Comparison of ENCODE assay signal across 15 cellular contexts in genomic region chr20:17844133-17844429, GRCh38.
A peak's percentile ranks its signal among the peaks of the same experiment; 100 is the strongest.
DNase-seq lines count a peak whose midpoint lies in the region; ATAC-seq and TF ChIP-seq lines count a peak whose summit lies in the region.
"Had no signal": no experiment of that assay in that cellular context is flagged by ENCODE, and none has a peak within 500 bp of the region (broad histone marks: within the 10 kb centered on the region; RNA-seq: fewer than 3 reads in every experiment).

No MANE protein-coding gene starts in this region.

- H3K4me1 ChIP-seq in gastroesophageal sphincter (peaks cover 9 to 46% (median 38%) of the 10 kb centered on the region in 3 donors), stomach (peaks cover 0 to 26% (median 22%) of the 10 kb centered on the region in 4 donors)
- H3K4me1 ChIP-seq: Caco-2 had no signal

- TF ChIP-seq EP300 in gastroesophageal sphincter (IDR thresholded peaks at IDR 0.05) = no peak
- no peak for TF ChIP-seq EP300 in stomach (IDR thresholded peaks at IDR 0.05)

- H3K36me3 Mint-ChIP-seq in T-helper 2 cell treated with Interferon-gamma antibody and Interleukin-4, amounts not matched to agents 5 μg/mL and 100 μg/mL, for 36 hours (ENCODE audit: low read depth) = peaks cover 2% of the 10 kb centered on the region

- intact Hi-C loops in stomach (cut with DNase I; ENCODE audit: low total_unique reads) = no loop called here

- H3K9me3 ChIP-seq in gastroesophageal sphincter (no peaks in the 10 kb centered on the region), stomach (no peaks in the 10 kb centered on the region)

- peak overlapping the region; percentile 77 for H3K27ac Mint-ChIP-seq in T-helper 2 cell treated with Interferon-gamma antibody and Interleukin-4, amounts not matched to agents 5 μg/mL and 100 μg/mL, for 36 hours
- H3K27ac Mint-ChIP-seq: activated T-helper 1 cell treated with anti-CD3 and anti-CD28 coated beads, Interleukin-12 subunit alpha, Interleukin-12 subunit beta, Interleukin-2, Interleukin-4 antibody, amounts not matched to agents 30 ng/mL and 10 ng/mL and 1 ng/mL, durations not matched to agents 14 hours and 24 hours and 36 hours had no signal

- H3K9me3 Mint-ChIP-seq in T-helper 2 cell treated with Interferon-gamma antibody and Interleukin-4, amounts not matched to agents 5 μg/mL and 100 μg/mL, for 36 hours = peaks cover 4% of the 10 kb centered on the region
- H3K9me3 Mint-ChIP-seq: activated T-helper 1 cell treated with anti-CD3 and anti-CD28 coated beads, Interleukin-12 subunit alpha, Interleukin-12 subunit beta, Interleukin-2, Interleukin-4 antibody, amounts not matched to agents 30 ng/mL and 10 ng/mL and 1 ng/mL, durations not matched to agents 14 hours and 24 hours and 36 hours had no signal

- peaks cover 40% of the 10 kb centered on the region for H3K4me1 Mint-ChIP-seq in T-helper 2 cell treated with Interferon-gamma antibody and Interleukin-4, amounts not matched to agents 5 μg/mL and 100 μg/mL, for 36 hours (ENCODE audit: low read depth)

- H3K4me3 ChIP-seq in gastroesophageal sphincter (no peak overlapping the region), stomach (no peak overlapping the region)

- TF ChIP-seq POLR2A in gastroesophageal sphincter (IDR thresholded peaks at IDR 0.05) = no peak
- TF ChIP-seq POLR2A in stomach (IDR thresholded peaks at IDR 0.05) = no peak

- H3K36me3 ChIP-seq in gastroesophageal sphincter (no peaks in the 10 kb centered on the region), stomach (no peaks in the 10 kb centered on the region)

- 80 to 100% methylated on average over 1 of the region's 1 CpG for WGBS in gastroesophageal sphincter (ENCODE audit: low coverage in 1 of 2), 2 donors
- 94 to 100% (median 100%) methylated on average over 1 of the region's 1 CpG for WGBS in stomach, 5 donors

- ATAC-seq in SK-N-SH treated with all-trans-retinoic acid at 6 μM for 48 hours (no peak), gastroesophageal sphincter (no peak)

- H3K27ac ChIP-seq in gastroesophageal sphincter = peak overlapping the region in 3 of 4 donors; percentile 79 to 85 (median 85)
- H3K27ac ChIP-seq in stomach = peak overlapping the region in 4 of 5 donors; percentile 70 to 79 (median 74)

- peaks cover 4% of the 10 kb centered on the region for H3K27me3 Mint-ChIP-seq in T-helper 2 cell treated with Interferon-gamma antibody and Interleukin-4, amounts not matched to agents 5 μg/mL and 100 μg/mL, for 36 hours (ENCODE audit: low read depth)

- no peaks in the 10 kb centered on the region for H3K27me3 ChIP-seq in gastroesophageal sphincter
- H3K27me3 ChIP-seq in stomach = no peaks in the 10 kb centered on the region

- DNase-seq in T-helper 2 cell treated with Interferon-gamma antibody and Interleukin-4, amounts not matched to agents 5 μg/mL and 100 μg/mL, for 36 hours (ENCODE audit: low spot score) = no peak
- no peak for DNase-seq in T-helper 2 cell
- no peak for DNase-seq in stomach
- no peak for DNase-seq in ecto neural progenitor cell (ENCODE audit: low spot score)
- DNase-seq in G401 (ENCODE audit: low spot score) = no peak
- DNase-seq in stimulated activated CD4-positive, alpha-beta T cell treated with anti-CD3 and anti-CD28 coated beads, Interleukin-1b, Interleukin-23, amount 100 ng/mL, for 48 hours = no peak
- DNase-seq: 8988T; activated CD4-positive, alpha-beta T cell treated with anti-CD3 and anti-CD28 coated beads for 4 hours; Caco-2; GDM1; NCI-H1694 treated with DMSO at 0.1 percent for 48 hours; NCI-H526 treated with DMSO at 0.1 percent for 48 hours had no signal

- H3K4me3 Mint-ChIP-seq in T-helper 2 cell treated with Interferon-gamma antibody and Interleukin-4, amounts not matched to agents 5 μg/mL and 100 μg/mL, for 36 hours = peak overlapping the region; percentile 24
- H3K4me3 Mint-ChIP-seq: activated T-helper 1 cell treated with anti-CD3 and anti-CD28 coated beads, Interleukin-12 subunit alpha, Interleukin-12 subunit beta, Interleukin-2, Interleukin-4 antibody, amounts not matched to agents 30 ng/mL and 10 ng/mL and 1 ng/mL, durations not matched to agents 14 hours and 24 hours and 36 hours had no signal

- in situ Hi-C loops in G401 (cut with HindIII; ENCODE audit: low sequenced_read_pairs) = no loop called here

- TF ChIP-seq CTCF in gastroesophageal sphincter (IDR thresholded peaks at IDR 0.05) (no peak), stomach (IDR thresholded peaks at IDR 0.05) (no peak)

TF ChIP-seq in SK-N-SH treated with all-trans-retinoic acid at 6 μM for 48 hours, 23 proteins besides CTCF, POLR2A, EP300 and RAD21:
- no peak for TF ChIP-seq ZNF8 (CRISPR knock-in tag; IDR thresholded peaks at IDR 0.05)
- peak; percentile 91 for TF ChIP-seq ZFP3 (CRISPR knock-in tag; IDR thresholded peaks at IDR 0.05)
